In the genomic region with DNA sequence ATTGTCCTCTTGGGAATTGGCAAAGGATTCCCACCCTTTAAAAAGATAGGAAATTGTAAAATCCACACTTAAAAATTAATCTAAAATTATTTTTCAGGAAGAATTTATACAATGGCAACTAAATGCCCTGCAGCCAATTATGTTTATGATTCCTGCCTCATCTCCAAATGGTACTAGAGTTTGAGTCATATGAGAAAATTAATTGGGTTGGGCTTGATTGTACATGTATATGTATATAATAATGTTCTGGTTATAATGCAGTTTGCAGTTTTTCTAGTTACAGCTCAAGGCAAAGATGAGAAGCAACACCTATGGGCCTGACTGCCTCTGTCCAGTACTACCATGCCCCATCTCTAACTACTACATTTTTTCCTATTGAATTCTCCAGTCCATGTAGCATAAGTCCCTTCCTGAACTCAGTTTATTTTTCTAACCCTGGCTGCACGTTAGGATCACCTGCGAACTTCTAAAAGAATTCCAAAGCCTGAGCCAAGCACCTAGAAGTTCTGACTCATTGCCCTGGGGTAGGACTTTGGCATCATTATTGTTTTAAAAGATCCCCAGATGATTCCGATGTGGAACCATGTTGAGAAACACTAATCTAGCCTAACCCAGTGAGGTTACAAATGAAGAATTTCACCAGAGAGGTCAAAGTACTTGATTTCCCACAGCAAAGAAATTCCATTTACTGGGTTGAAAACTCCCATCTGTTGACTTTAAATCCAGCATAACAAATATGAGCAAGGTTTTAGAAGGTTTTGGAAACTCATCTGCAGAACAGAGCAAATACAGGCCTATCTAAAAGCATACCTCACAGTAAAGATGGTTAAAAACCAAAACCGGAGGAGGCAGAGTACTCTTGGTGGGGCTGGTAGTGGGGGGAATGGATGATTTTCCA, we compare ENCODE assay signal across 9 cellular contexts. TPM values are rescaled to one million over a fixed set of nuclear protein-coding genes. Genes with fewer than 3 reads are reported as not detected.
DNase-seq lines count a peak whose midpoint lies in the region; ATAC-seq and TF ChIP-seq lines count a peak whose summit lies in the region.
"Had no signal": no experiment of that assay in that cellular context is flagged by ENCODE, and none has a peak within 500 bp of the region (broad histone marks: within the 10 kb centered on the region; RNA-seq: fewer than 3 reads in every experiment).

No MANE protein-coding gene starts in this region.

- peaks cover 4% of the 10 kb centered on the region for H3K4me1 ChIP-seq in H9 (ENCODE audit: insufficient read depth, low read length)

- H4K20me1 ChIP-seq in H9 (ENCODE audit: control insufficient read depth, insufficient read depth, insufficient read length): no peaks in the 10 kb centered on the region

- no peaks in the 10 kb centered on the region for H3K9me3 ChIP-seq in H9 (ENCODE audit: control insufficient read depth, low read depth, low read length)

- CTCF ChIA-PET in activated CD4-positive, alpha-beta memory T cell treated with anti-CD3 and anti-CD28 coated beads for 36 hours (lab: Charles Lee): no interaction called here

- H3T11ph ChIP-seq in H9 (ENCODE audit: low read length): no peak overlapping the region

- H3K14ac ChIP-seq in H9 (ENCODE audit: insufficient read depth, low read length): no peak overlapping the region

- ATAC-seq in sciatic nerve (peak; percentile 84), GM21576 (IDR thresholded peaks at IDR 0.05; ENCODE audit: unreplicated experiment) (no peak)

- no CpG with 5 or more reads among the region's 4 CpGs for WGBS in H9 (ENCODE audit: extremely low coverage, insufficient read length, low lambda C conversion rate)

- no peak overlapping the region for H3K4me3 Mint-ChIP-seq in activated CD4-positive, alpha-beta memory T cell treated with anti-CD3 and anti-CD28 coated beads for 36 hours
- no peak overlapping the region for H3K4me3 Mint-ChIP-seq in H9

- peak overlapping the region; percentile 96 for H3K27ac Mint-ChIP-seq in activated CD4-positive, alpha-beta memory T cell treated with anti-CD3 and anti-CD28 coated beads for 36 hours
- H3K27ac Mint-ChIP-seq in H9: peak overlapping the region in 1 of 3 experiments; percentile 37; a peak in 1 of 7 replicates

- H3K23me2 ChIP-seq in H9 (ENCODE audit: insufficient read length, low read depth, low read length, poor library complexity, severe bottlenecking): no peaks in the 10 kb centered on the region

- H4K5ac ChIP-seq in H9 (ENCODE audit: insufficient read length, low read depth, low read length): no peak overlapping the region

- TF ChIP-seq CTCF in fibroblast of the aortic adventitia (IDR thresholded peaks at IDR 0.05; ENCODE audit: insufficient read depth, low read length) (no peak), H9 (conservative IDR thresholded peaks at IDR 0.05) (no peak)

- H4K91ac ChIP-seq in H9 (ENCODE audit: insufficient read length, low read depth, low read length): no peak overlapping the region

- no peak overlapping the region for H2BK5ac ChIP-seq in H9 (ENCODE audit: insufficient read length, low read length)

- DNase-seq in EL: peak; percentile 84
- DNase-seq in activated CD4-positive, alpha-beta memory T cell treated with anti-CD3 and anti-CD28 coated beads for 36 hours: no peak
- peak; percentile 91 for DNase-seq in fibroblast of the aortic adventitia (ENCODE audit: low read depth)
- DNase-seq in sciatic nerve (ENCODE audit: low spot score): no peak
- no peak for DNase-seq in erythroblast (lab: John Stamatoyannopoulos, UW)
- no peak for DNase-seq in H9
- DNase-seq in NCI-H2196 (lab: John Stamatoyannopoulos, UW; ENCODE audit: unreplicated experiment): no peak
- DNase-seq: stimulated activated CD8-positive, alpha-beta memory T cell treated with anti-CD3 and anti-CD28 coated beads, Interleukin-4, amount 100 ng/mL, for 48 hours had no signal

- H3K79me2 ChIP-seq in H9 (ENCODE audit: insufficient read depth, low read length): peaks cover 2% of the 10 kb centered on the region; the same call in 1 of the 2 replicates

- H3K27me3 Mint-ChIP-seq in activated CD4-positive, alpha-beta memory T cell treated with anti-CD3 and anti-CD28 coated beads for 36 hours: no peaks in the 10 kb centered on the region
- no peaks in the 10 kb centered on the region for H3K27me3 Mint-ChIP-seq in H9 (ENCODE audit: low read depth)

- intact Hi-C loops in activated CD4-positive, alpha-beta memory T cell treated with anti-CD3 and anti-CD28 coated beads for 36 hours (cut with micrococcal nuclease): no loop called here
- intact Hi-C loops in sciatic nerve (cut with DNase I): no loop called here

- H3K4me3 ChIP-seq in fibroblast of the aortic adventitia (ENCODE audit: low read depth, low read length): no peak overlapping the region

- H3K4me1 Mint-ChIP-seq in activated CD4-positive, alpha-beta memory T cell treated with anti-CD3 and anti-CD28 coated beads for 36 hours (ENCODE audit: low read depth): peaks cover 93% of the 10 kb centered on the region
- H3K4me1 Mint-ChIP-seq in H9: peaks cover 38 to 41% of the 10 kb centered on the region in 2 experiments

- no peak overlapping the region for H3K9ac ChIP-seq in H9 (ENCODE audit: extremely low read depth, insufficient read length, low read length)

- H3K4ac ChIP-seq in H9 (ENCODE audit: low read depth, low read length): no peak overlapping the region

- H3K79me1 ChIP-seq in H9 (ENCODE audit: insufficient read depth, low read depth, low read length, poor library complexity, severe bottlenecking): no peaks in the 10 kb centered on the region

- no peak overlapping the region for H2AK5ac ChIP-seq in H9 (ENCODE audit: insufficient read length, low read length)

- H2BK120ac ChIP-seq in H9 (ENCODE audit: low read depth, low read length, poor library complexity, severe bottlenecking): no peak overlapping the region

- H3K27me3 ChIP-seq in H9 (ENCODE audit: insufficient read depth, low read length): no peaks in the 10 kb centered on the region

- H3K56ac ChIP-seq in H9 (ENCODE audit: insufficient read length, low read depth, low read length): no peak overlapping the region

- no peak overlapping the region for H3K27ac ChIP-seq in H9 (ENCODE audit: insufficient read length, low read depth, low read length)

- no peak overlapping the region for H2BK12ac ChIP-seq in H9 (ENCODE audit: insufficient read length, low read depth, low read length)

- TF ChIP-seq POLR2A in erythroblast (IDR thresholded peaks at IDR 0.05; ENCODE audit: low read length): no peak

- no peak overlapping the region for H3K4me2 ChIP-seq in H9 (ENCODE audit: insufficient read depth, insufficient read length, low read length)

- H3K9me3 Mint-ChIP-seq in activated CD4-positive, alpha-beta memory T cell treated with anti-CD3 and anti-CD28 coated beads for 36 hours: no peaks in the 10 kb centered on the region
- H3K9me3 Mint-ChIP-seq in H9: no peaks in the 10 kb centered on the region

- no peak overlapping the region for H3K18ac ChIP-seq in H9 (ENCODE audit: insufficient read length, low read depth, low read length)

- H4K8ac ChIP-seq in H9 (replicated peaks; ENCODE audit: insufficient read length, low read depth, low read length): no peak overlapping the region

- H2AFZ ChIP-seq in H9 (ENCODE audit: low read length): no peak overlapping the region

- POLR2A ChIA-PET in activated CD4-positive, alpha-beta memory T cell treated with anti-CD3 and anti-CD28 coated beads for 36 hours (lab: Charles Lee): interaction anchor here (4.3 to 11.0 kb wide), 2 partner anchors 12 to 17 kb away, joined by 19 to 182 read pairs; a partner anchor contains a TSS

- H2BK15ac ChIP-seq in H9 (ENCODE audit: low read depth, low read length): no peak overlapping the region

- H3K36me3 Mint-ChIP-seq in activated CD4-positive, alpha-beta memory T cell treated with anti-CD3 and anti-CD28 coated beads for 36 hours: peaks cover 53% of the 10 kb centered on the region
- peaks cover 12 to 20% (median 13%) of the 10 kb centered on the region in 3 experiments; a peak in 6 of 7 replicates for H3K36me3 Mint-ChIP-seq in H9 (ENCODE audit: insufficient read depth in 1 of 3, low read depth in 3 of 3)

- no peak overlapping the region for H3K23ac ChIP-seq in H9 (ENCODE audit: insufficient read length, low read depth, low read length)

- H2BK20ac ChIP-seq in H9 (ENCODE audit: low read depth, low read length, poor library complexity, severe bottlenecking): no peak overlapping the region

RNA-seq across cellular contexts. Expression of a gene that starts 19.4 kb away (rescaled TPM):
- total RNA-seq in activated CD4-positive, alpha-beta memory T cell treated with anti-CD3 and anti-CD28 coated beads for 36 hours: 10 to 100 TPM; 36.8 to 37.0 TPM
- total RNA-seq in fibroblast of the aortic adventitia (ENCODE audit: low replicate concordance) (119 and 393 TPM in 2 replicates), sciatic nerve (221 TPM), H9 (2021) (9.6 and 10.6 TPM in 2 replicates)

Comparison
In these comparisons a context has a peak if more than half of its experiments do, and no peak if none do; other contexts are left out.
1. DNase-seq: peak in EL (single experiment) and fibroblast of the aortic adventitia (single experiment); none in activated CD4-positive, alpha-beta memory T cell treated with anti-CD3 and anti-CD28 coated beads for 36 hours (single experiment), sciatic nerve (single experiment), erythroblast (0 of 2), H9 (single experiment) and NCI-H2196 (single experiment).